Comparison of ENCODE assay signal across 13 cellular contexts in genomic region chr1:162285149-162285561, GRCh38.
DNase-seq lines count a peak whose midpoint lies in the region; ATAC-seq and TF ChIP-seq lines count a peak whose summit lies in the region.
"Had no signal": no experiment of that assay in that cellular context is flagged by ENCODE, and none has a peak within 500 bp of the region (broad histone marks: within the 10 kb centered on the region; RNA-seq: fewer than 3 reads in every experiment).

No MANE protein-coding gene starts in this region.

- in situ Hi-C loops in Caki2 (cut with HindIII; ENCODE audit: low pct_unique_long_range_greater_than_20kb, low sequenced_read_pairs) = no loop called here

- H3K36me3 Mint-ChIP-seq in WTC11 = no peaks in the 10 kb centered on the region
- H3K36me3 Mint-ChIP-seq in activated T-cell treated with anti-CD3 and anti-CD28 coated beads, Interleukin-2, amount 50 U/mL, for 4 hours (ENCODE audit: insufficient read depth) = no peaks in the 10 kb centered on the region
- H3K36me3 Mint-ChIP-seq: naive B cell had no signal

- no peaks in the 10 kb centered on the region for H3K27me3 Mint-ChIP-seq in WTC11 (ENCODE audit: low read depth)
- H3K27me3 Mint-ChIP-seq in activated T-cell treated with anti-CD3 and anti-CD28 coated beads, Interleukin-2, amount 50 U/mL, for 4 hours (ENCODE audit: low read depth) = peaks cover 28% of the 10 kb centered on the region

- no peak for TF ChIP-seq CTCF in WTC11 (IDR thresholded peaks at IDR 0.05)

- peak; percentile 65 for ATAC-seq in WTC11
- ATAC-seq in left colon = peak; percentile 97
- ATAC-seq in activated T-cell treated with anti-CD3 and anti-CD28 coated beads, Interleukin-2, amount 50 U/mL, for 4 hours = no peak
- no peak for ATAC-seq in GM21423 (IDR thresholded peaks at IDR 0.05; ENCODE audit: unreplicated experiment)

- intact Hi-C loops in left colon (cut with DNase I, micrococcal nuclease) = no loop called here

- H3K4me1 Mint-ChIP-seq in WTC11 = peaks cover 9% of the 10 kb centered on the region
- H3K4me1 Mint-ChIP-seq in activated T-cell treated with anti-CD3 and anti-CD28 coated beads, Interleukin-2, amount 50 U/mL, for 4 hours (ENCODE audit: low read depth) = no peaks in the 10 kb centered on the region
- H3K4me1 Mint-ChIP-seq: naive B cell had no signal

- CTCF ChIA-PET in WTC11 (lab: Charles Lee) = interaction anchor here (0.9 to 1.3 kb wide), 2 partner anchors 9 to 229 kb away, joined by 4 to 5 read pairs; no protein-coding TSS in a partner anchor

- POLR2A ChIA-PET in WTC11 (lab: Charles Lee) = no interaction called here

- no peak overlapping the region for H3K4me3 Mint-ChIP-seq in WTC11
- H3K4me3 Mint-ChIP-seq in activated T-cell treated with anti-CD3 and anti-CD28 coated beads, Interleukin-2, amount 50 U/mL, for 4 hours = no peak overlapping the region
- H3K4me3 Mint-ChIP-seq: naive B cell had no signal

- no peak overlapping the region for H3K27ac Mint-ChIP-seq in WTC11

- no peaks in the 10 kb centered on the region for H3K9me3 Mint-ChIP-seq in WTC11
- H3K9me3 Mint-ChIP-seq in activated T-cell treated with anti-CD3 and anti-CD28 coated beads, Interleukin-2, amount 50 U/mL, for 4 hours = no peaks in the 10 kb centered on the region
- H3K9me3 Mint-ChIP-seq: naive B cell had no signal

- DNase-seq in Caki2 (ENCODE audit: low read depth) (peak; percentile 11), NCI-H1092 (lab: John Stamatoyannopoulos, UW) (peak; percentile 11), WTC11 (ENCODE audit: low spot score) (no peak), left colon (peak; percentile 83 to 91), GF-D8 (lab: John Stamatoyannopoulos, UW) (no peak), Kasumi-1 (lab: John Stamatoyannopoulos, UW) (no peak)
- DNase-seq in activated T-cell treated with anti-CD3 and anti-CD28 coated beads, Interleukin-2, amount 50 U/mL, for 4 hours = no peak
- DNase-seq: brain microvascular endothelial cell; KBM-7; naive B cell; SK-N-SH; stimulated activated CD4-positive, alpha-beta T cell treated with anti-CD3 and anti-CD28 coated beads, Interleukin-2, amount 100 ng/mL, for 48 hours had no signal

TF ChIP-seq in WTC11, 78 proteins besides CTCF, POLR2A, EP300 and RAD21:
- no peak for TF ChIP-seq TEAD4 (CRISPR knock-in tag; IDR thresholded peaks at IDR 0.05)
- TF ChIP-seq ZNF512 (CRISPR knock-in tag; IDR thresholded peaks at IDR 0.05; ENCODE audit: borderline replicate concordance) = no peak
- TF ChIP-seq ZNF671 (CRISPR knock-in tag; IDR thresholded peaks at IDR 0.05) = no peak
- TF ChIP-seq USF1 (CRISPR knock-in tag; IDR thresholded peaks at IDR 0.05) = no peak
- TF ChIP-seq NR2C2 (CRISPR knock-in tag; IDR thresholded peaks at IDR 0.05) = no peak
- no peak for TF ChIP-seq USF2 (CRISPR knock-in tag; IDR thresholded peaks at IDR 0.05)
- no peak for TF ChIP-seq ATF2 (CRISPR knock-in tag; IDR thresholded peaks at IDR 0.05; ENCODE audit: borderline replicate concordance, low read depth)
- no peak for TF ChIP-seq ATF1 (CRISPR knock-in tag; IDR thresholded peaks at IDR 0.05)
- TF ChIP-seq NR1H2 (CRISPR knock-in tag; IDR thresholded peaks at IDR 0.05) = no peak
- TF ChIP-seq MLX (CRISPR knock-in tag; IDR thresholded peaks at IDR 0.05) = no peak
- no peak for TF ChIP-seq RELA (CRISPR knock-in tag; IDR thresholded peaks at IDR 0.05; ENCODE audit: borderline replicate concordance)
- no peak for TF ChIP-seq TEAD1 (CRISPR knock-in tag; IDR thresholded peaks at IDR 0.05)
- no peak for TF ChIP-seq FOXJ3 (CRISPR knock-in tag; IDR thresholded peaks at IDR 0.05; ENCODE audit: borderline replicate concordance)
- TF ChIP-seq PREB (CRISPR knock-in tag; IDR thresholded peaks at IDR 0.05; ENCODE audit: borderline replicate concordance) = no peak
- TF ChIP-seq IRF1 (CRISPR knock-in tag; IDR thresholded peaks at IDR 0.05) = no peak
TF ChIP-seq in WTC11: peak in this region for 0.

Comparison
In these comparisons a context has a peak if more than half of its experiments do, and no peak if none do; other contexts are left out.
1. DNase-seq: peak in Caki2 (single experiment), NCI-H1092 (single experiment) and left colon (2 of 2); none in WTC11 (single experiment), GF-D8 (single experiment), activated T-cell treated with anti-CD3 and anti-CD28 coated beads, Interleukin-2, amount 50 U/mL, for 4 hours (single experiment) and Kasumi-1 (0 of 2).
2. ATAC-seq: peak in WTC11 (single experiment) and left colon (single experiment); none in activated T-cell treated with anti-CD3 and anti-CD28 coated beads, Interleukin-2, amount 50 U/mL, for 4 hours (0 of 2) and GM21423 (single experiment).